28 cellular contexts compared by ENCODE assay signal in the genomic region with DNA sequence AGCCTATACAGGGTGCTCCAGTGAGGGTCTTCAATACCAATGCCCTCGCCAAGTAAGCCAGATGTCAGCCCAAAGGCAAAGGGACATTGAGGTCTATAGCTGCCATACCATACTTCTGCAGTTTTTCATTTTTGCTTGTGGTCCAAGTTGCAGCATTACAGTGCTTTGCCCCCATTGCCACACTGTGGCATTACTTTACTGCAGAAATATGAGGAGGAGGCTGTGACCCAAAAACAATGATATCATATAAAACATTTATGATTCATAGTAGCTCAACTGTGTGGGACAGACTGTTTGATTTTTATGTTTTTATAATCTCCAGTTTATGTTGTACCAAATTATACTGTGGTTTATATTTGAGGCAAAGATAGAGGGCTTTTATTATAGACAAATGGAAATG.
DNase-seq lines count a peak whose midpoint lies in the region; TF ChIP-seq lines count a peak whose summit lies in the region.
"Had no signal": no experiment of that assay in that cellular context is flagged by ENCODE, and none has a peak within 500 bp of the region (broad histone marks: within the 10 kb centered on the region; RNA-seq: fewer than 3 reads in every experiment).

No MANE protein-coding gene starts in this region.

- H3K79me2 ChIP-seq in fibroblast of lung (ENCODE audit: control insufficient read depth, insufficient read depth, low read length) (no peaks in the 10 kb centered on the region), osteoblast (ENCODE audit: insufficient read depth, low read length) (no peaks in the 10 kb centered on the region)
- H3K79me2 ChIP-seq: parathyroid adenoma had no signal

- H3K4me1 ChIP-seq in fibroblast of lung (ENCODE audit: control insufficient read depth, extremely low read depth, insufficient read depth, low read length) (no peaks in the 10 kb centered on the region), osteoblast (ENCODE audit: insufficient read depth, low read length) (peaks cover 19% of the 10 kb centered on the region)
- H3K4me1 ChIP-seq: esophagus squamous epithelium, left ventricle myocardium inferior, parathyroid adenoma, right lobe of liver, uterus had no signal

- H2AFZ ChIP-seq in fibroblast of lung (ENCODE audit: low read length) (no peak overlapping the region), osteoblast (ENCODE audit: low read length) (no peak overlapping the region)
- H2AFZ ChIP-seq: parathyroid adenoma had no signal

- no peaks in the 10 kb centered on the region for H3K36me3 ChIP-seq in fibroblast of lung (ENCODE audit: control insufficient read depth, insufficient read depth, low read length)
- H3K36me3 ChIP-seq in osteoblast (ENCODE audit: insufficient read depth, low read length), result peaks cover 9% of the 10 kb centered on the region
- H3K36me3 ChIP-seq: uterus had no signal

- TF ChIP-seq CTCF in fibroblast of lung (conservative IDR thresholded peaks at IDR 0.05 in 1 of 2, IDR thresholded peaks at IDR 0.05 in 1 of 2; ENCODE audit: low read depth in 1 of 2, low read length in 2 of 2), result no peak
- no peak for TF ChIP-seq CTCF in osteoblast (IDR thresholded peaks at IDR 0.05; ENCODE audit: extremely low read depth, low read depth, low read length)

- H3K27ac ChIP-seq in fibroblast of lung (ENCODE audit: insufficient read depth, low read length) (no peak overlapping the region), osteoblast (ENCODE audit: low read depth, low read length) (peak overlapping the region; percentile 54)
- H3K27ac ChIP-seq: esophagus squamous epithelium, KMS-11, left ventricle myocardium inferior, parathyroid adenoma, right lobe of liver, uterus, VCaP had no signal

- H3K4me3 ChIP-seq in fibroblast of lung (replicated peaks in 1 of 4; ENCODE audit: control extremely low read depth in 1 of 4, insufficient read depth in 1 of 4, low read depth in 3 of 4, low read length in 4 of 4), result no peak overlapping the region
- no peak overlapping the region for H3K4me3 ChIP-seq in osteoblast (ENCODE audit: insufficient read depth, low read length)
- H3K4me3 ChIP-seq: esophagus squamous epithelium, left ventricle myocardium inferior, right lobe of liver, uterus had no signal

- H3K4me2 ChIP-seq in fibroblast of lung (ENCODE audit: extremely low read depth, insufficient read depth, low read length) (no peak overlapping the region), osteoblast (ENCODE audit: insufficient read depth, low read length) (peak overlapping the region; percentile 48)
- H3K4me2 ChIP-seq: KMS-11 had no signal

- DNase-seq in GM03348 (ENCODE audit: low spot score) (peak; percentile 14), amniotic epithelial cell (ENCODE audit: low read depth) (peak; percentile 53), fibroblast of lung (ENCODE audit: low read depth in 2 of 2) (peak; percentile 44 to 46), osteoblast (ENCODE audit: insufficient read length, low spot score, missing footprints) (peak; percentile 73), DMS114 treated with DMSO at 0.1 percent for 48 hours (lab: John Stamatoyannopoulos, UW; ENCODE audit: unreplicated experiment) (no peak), SKM-1 treated with dmso at 0.1 percent for 144 hours (lab: John Stamatoyannopoulos, UW; ENCODE audit: unreplicated experiment) (no peak), SKM-1 (lab: John Stamatoyannopoulos, UW; ENCODE audit: unreplicated experiment) (no peak), NK-92 (lab: John Stamatoyannopoulos, UW; ENCODE audit: unreplicated experiment) (no peak)
- DNase-seq: activated CD4-positive, alpha-beta T cell treated with anti-CD3 and anti-CD28 coated beads for 4 hours; activated effector memory CD4-positive, alpha-beta T cell treated with Interleukin-2 at 50 U/mL for 16 hours; CD8-positive, alpha-beta memory T cell; DMS 273 treated with DMSO at 0.1 percent for 48 hours; esophagus squamous epithelium; H9; islet precursor cell; left ventricle myocardium inferior; mesenchymal stem cell; NCI-H1417; right lobe of liver; SIG-M5; stimulated activated CD4-positive, alpha-beta T cell treated with anti-CD3 and anti-CD28 coated beads, Interleukin-12 subunit alpha, Interleukin-12 subunit beta, amount 100 ng/mL, for 4 hours; stimulated activated CD4-positive, alpha-beta T cell treated with anti-CD3 and anti-CD28 coated beads, Interleukin-2, amount 100 ng/mL, for 48 hours; stimulated activated naive CD8-positive, alpha-beta T cell treated with anti-CD3 and anti-CD28 coated beads, Interleukin-15, amount 100 ng/mL, for 72 hours; T1000; uterus had no signal

- H3K9ac ChIP-seq in fibroblast of lung (ENCODE audit: insufficient read depth, low read length), result no peak overlapping the region
- H3K9ac ChIP-seq: KMS-11, parathyroid adenoma had no signal

- H3K9me3 ChIP-seq in fibroblast of lung (ENCODE audit: control insufficient read depth, insufficient read depth, low read depth, low read length), result no peaks in the 10 kb centered on the region
- H3K9me3 ChIP-seq in osteoblast (ENCODE audit: low read depth, low read length), result no peaks in the 10 kb centered on the region
- H3K9me3 ChIP-seq: esophagus squamous epithelium, left ventricle myocardium inferior, right lobe of liver, uterus had no signal

- H3K27me3 ChIP-seq in fibroblast of lung (ENCODE audit: control insufficient read depth, insufficient read depth, low read length) (no peaks in the 10 kb centered on the region), osteoblast (ENCODE audit: insufficient read depth, low read length) (no peaks in the 10 kb centered on the region)
- H3K27me3 ChIP-seq: esophagus squamous epithelium, right lobe of liver, uterus had no signal

- H4K20me1 ChIP-seq in fibroblast of lung (ENCODE audit: control insufficient read depth, extremely low read depth, insufficient read depth, low read length) (no peaks in the 10 kb centered on the region), osteoblast (ENCODE audit: insufficient read depth, low read length) (no peaks in the 10 kb centered on the region)

Comparison
In these comparisons a context has a peak if more than half of its experiments do, and no peak if none do; other contexts are left out.
1. DNase-seq: peak in GM03348 (single experiment), amniotic epithelial cell (single experiment), fibroblast of lung (2 of 2) and osteoblast (single experiment); none in DMS114 treated with DMSO at 0.1 percent for 48 hours (single experiment), SKM-1 treated with dmso at 0.1 percent for 144 hours (single experiment), SKM-1 (single experiment) and NK-92 (single experiment).